In the genomic region with DNA sequence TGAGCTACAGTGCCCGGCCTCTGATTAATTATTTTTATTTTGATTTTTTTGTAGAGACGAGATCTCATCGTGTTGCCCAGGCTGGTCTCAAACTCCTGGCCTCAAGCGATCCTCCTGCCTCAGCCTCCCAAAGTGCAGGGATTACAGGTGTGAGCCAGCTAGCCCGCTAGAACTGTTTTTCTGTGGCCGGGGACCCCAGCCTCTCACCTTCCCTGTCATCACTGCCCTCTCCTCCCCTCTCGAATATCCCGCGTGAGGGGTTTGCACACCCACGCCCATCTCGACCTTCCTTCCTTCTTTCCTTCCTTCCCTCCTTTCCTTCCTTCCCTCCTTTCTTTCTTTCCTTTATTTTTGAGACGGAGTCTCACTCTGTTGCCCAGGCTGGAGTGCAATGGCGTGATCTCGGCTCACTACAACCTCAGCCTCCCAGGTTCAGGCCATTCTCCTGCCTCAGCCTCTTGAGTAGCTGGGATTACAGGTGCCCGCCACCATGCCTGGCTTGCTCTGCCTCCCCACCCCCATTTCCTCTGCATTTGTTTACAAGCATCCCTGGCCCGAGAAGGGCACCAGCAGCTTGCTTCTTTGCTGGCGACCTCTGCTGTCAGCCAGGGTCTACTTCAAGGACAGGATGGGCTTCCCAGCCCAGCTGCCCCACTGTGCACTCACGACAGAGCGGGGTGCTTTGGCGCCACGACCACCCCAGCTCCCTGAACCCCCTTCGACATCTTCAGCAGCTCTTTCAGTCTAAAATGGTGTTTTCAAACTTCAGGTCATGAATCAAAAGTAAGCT, we compare ENCODE assay signal across 9 cellular contexts. TPM values are rescaled to one million over a fixed set of nuclear protein-coding genes. Genes with fewer than 3 reads are reported as not detected.
DNase-seq lines count a peak whose midpoint lies in the region; ATAC-seq and TF ChIP-seq lines count a peak whose summit lies in the region.
"Had no signal": no experiment of that assay in that cellular context is flagged by ENCODE, and none has a peak within 500 bp of the region (broad histone marks: within the 10 kb centered on the region; RNA-seq: fewer than 3 reads in every experiment).

No MANE protein-coding gene starts in this region.

- H3K27me3 ChIP-seq in Caco-2 (replicated peaks; ENCODE audit: control insufficient read depth, insufficient read depth, low read length) = no peaks in the 10 kb centered on the region
- no peaks in the 10 kb centered on the region for H3K27me3 ChIP-seq in body of pancreas

- POLR2A ChIA-PET in Caco-2 (lab: Charles Lee) = no interaction called here

- H3K4me1 ChIP-seq in Caco-2 (peaks cover 7% of the 10 kb centered on the region; the same call in 1 of the 2 replicates), body of pancreas (no peaks in the 10 kb centered on the region)

- H3K36me3 Mint-ChIP-seq in Caco-2 (ENCODE audit: insufficient read depth, unreplicated experiment) = peaks cover 12% of the 10 kb centered on the region

- intact Hi-C loops in Caco-2 (cut with micrococcal nuclease; ENCODE audit: unreplicated experiment) = loop anchor here (10.0 kb wide), 1 partner anchor 102 kb away; no protein-coding TSS in a partner anchor
- intact Hi-C loops in body of pancreas (cut with DNase I) = no loop called here

- H3K9me3 ChIP-seq in Caco-2 (no peaks in the 10 kb centered on the region), body of pancreas (no peaks in the 10 kb centered on the region)

- in situ Hi-C loops in SK-MEL-5 (cut with HindIII; ENCODE audit: low pct_unique_long_range_greater_than_20kb, low sequenced_read_pairs) = no loop called here

- H3K4me3 ChIP-seq in Caco-2 (ENCODE audit: low read depth, low read length) (no peak overlapping the region), body of pancreas (no peak overlapping the region)

- no peaks in the 10 kb centered on the region for H3K9me3 Mint-ChIP-seq in Caco-2 (ENCODE audit: unreplicated experiment)

- DNase-seq in Caco-2 = peak; percentile 46 to 56
- DNase-seq in H4 (ENCODE audit: low spot score) = peak; percentile 47
- DNase-seq in SK-MEL-5 (ENCODE audit: low read depth, low spot score) = peak; percentile 69
- DNase-seq in islet precursor cell = peak; percentile 85
- DNase-seq in body of pancreas = no peak
- DNase-seq in stimulated activated CD4-positive, alpha-beta T cell treated with anti-CD3 and anti-CD28 coated beads, Interleukin-2, amount 100 ng/mL, for 24 hours = no peak

- H3K4me3 Mint-ChIP-seq in Caco-2 (ENCODE audit: unreplicated experiment) = no peak overlapping the region

- WGBS in body of pancreas, 2 donors = 62 to 63% methylated on average over 22 of the region's 22 CpGs

- TF ChIP-seq CTCF in Caco-2 (IDR thresholded peaks at IDR 0.05; ENCODE audit: insufficient read depth in 1 of 2, low read depth in 1 of 2, low read length in 1 of 2, severe bottlenecking in 1 of 2, unreplicated experiment in 1 of 2) = peak in 1 of 2 experiments; percentile 47
- no peak for TF ChIP-seq CTCF in body of pancreas (IDR thresholded peaks at IDR 0.05)

- H3K27ac ChIP-seq in body of pancreas = no peak overlapping the region

- ATAC-seq in esophagus mucosa (no peak), body of pancreas (no peak), HG02938 (IDR thresholded peaks at IDR 0.05; ENCODE audit: unreplicated experiment) (no peak)
- ATAC-seq: left colon had no signal

- TF ChIP-seq POLR2A in body of pancreas (IDR thresholded peaks at IDR 0.05) = no peak

- BruUV-seq in Caco-2 (replicated peaks; lab: Mats Ljungman, UMichigan) = no TSS peak

- CTCF ChIA-PET in Caco-2 (lab: Charles Lee) = interaction anchor here (0.7 to 2.6 kb wide), 3 partner anchors 14 to 203 kb away, joined by 3 to 28 read pairs (median 3); no protein-coding TSS in a partner anchor

- no peaks in the 10 kb centered on the region for H3K36me3 ChIP-seq in Caco-2 (ENCODE audit: control insufficient read depth, insufficient read depth, low read length)
- no peaks in the 10 kb centered on the region for H3K36me3 ChIP-seq in body of pancreas (replicated peaks in 1 of 2; ENCODE audit: insufficient read depth in 1 of 2, low read depth in 2 of 2)

- no peak overlapping the region for H3K27ac Mint-ChIP-seq in Caco-2 (ENCODE audit: unreplicated experiment)

- no peaks in the 10 kb centered on the region for H3K27me3 Mint-ChIP-seq in Caco-2 (ENCODE audit: insufficient read depth, unreplicated experiment)

- H3K4me1 Mint-ChIP-seq in Caco-2 (ENCODE audit: low read depth, unreplicated experiment) = no peaks in the 10 kb centered on the region

RNA-seq across cellular contexts. Expression of gene TRAF3, which starts 4.3 kb away (rescaled TPM):
- 16.6 and 18.3 TPM in 2 replicates for total RNA-seq in Caco-2 (2022)
- total RNA-seq in H4 (2014; rRNA removed; shearing (Covaris generic)) = 15.2 and 16.4 TPM in 2 replicates
- 23.2 and 33.6 TPM in 2 replicates for total RNA-seq in SK-MEL-5 (2014; rRNA removed; shearing (Covaris generic))
- 32.8 and 45.2 TPM in 2 replicates for polyA plus RNA-seq in SK-MEL-5 (2015; cell fraction: cytosol; rRNA removed)
- 23.3 and 25.5 TPM in 2 replicates for polyA plus RNA-seq in SK-MEL-5 (2015; cell fraction: nucleus; rRNA removed)
- total RNA-seq in esophagus mucosa = 15.1 TPM
- 10 to 100 TPM; 10.4 to 22.7 TPM for total RNA-seq in body of pancreas

Comparison
In these comparisons a context has a peak if more than half of its experiments do, and no peak if none do; other contexts are left out.
1. DNase-seq: peak in Caco-2 (2 of 2), H4 (single experiment), SK-MEL-5 (single experiment) and islet precursor cell (single experiment); none in body of pancreas (0 of 4) and stimulated activated CD4-positive, alpha-beta T cell treated with anti-CD3 and anti-CD28 coated beads, Interleukin-2, amount 100 ng/mL, for 24 hours (0 of 2).